In genomic region chr6:158051968-158052367, GRCh38 we compare ENCODE assay signal across 20 cellular contexts.
DNase-seq lines count a peak whose midpoint lies in the region; ATAC-seq, FAIRE-seq and TF ChIP-seq lines count a peak whose summit lies in the region.
"Had no signal": no experiment of that assay in that cellular context is flagged by ENCODE, and none has a peak within 500 bp of the region (broad histone marks: within the 10 kb centered on the region; RNA-seq: fewer than 3 reads in every experiment).

No MANE protein-coding gene starts in this region.

- TF ChIP-seq EP300 in HepG2 (IDR thresholded peaks at IDR 0.05; ENCODE audit: low read depth in 2 of 2, low read length in 2 of 2) = no peak
- no peak for TF ChIP-seq EP300 in HepG2 (CRISPR knock-in tag; IDR thresholded peaks at IDR 0.05; ENCODE audit: borderline replicate concordance)
- TF ChIP-seq EP300 in K562 (IDR thresholded peaks at IDR 0.05; ENCODE audit: low read length) = no peak

- H3K36me3 ChIP-seq in HepG2 (replicated peaks in 1 of 2; ENCODE audit: control insufficient read depth in 1 of 2, insufficient read depth in 2 of 2, low read length in 2 of 2) (peaks cover 48 to 82% of the 10 kb centered on the region in 2 experiments), right lobe of liver (peaks cover 0 to 3% (median 0%) of the 10 kb centered on the region in 4 donors), IMR-90 (ENCODE audit: control insufficient read depth, insufficient read depth, low read length) (peaks cover 37% of the 10 kb centered on the region), K562 (ENCODE audit: control insufficient read depth, insufficient read depth, low read length) (peaks cover 5% of the 10 kb centered on the region; the same call in 2 of the 3 replicates)

- H3K4me3 ChIP-seq in HepG2 (replicated peaks in 1 of 3; ENCODE audit: insufficient read depth in 1 of 3, low read depth in 2 of 3, low read length in 3 of 3) (no peak overlapping the region), right lobe of liver (no peak overlapping the region), IMR-90 (ENCODE audit: insufficient read depth, low read depth, low read length) (no peak overlapping the region), K562 (no peak overlapping the region)

- H3K23ac ChIP-seq in IMR-90 (ENCODE audit: low read depth, low read length) = no peak overlapping the region

- TF ChIP-seq CTCF in HepG2 (CRISPR knock-in tag; IDR thresholded peaks at IDR 0.05) = no peak
- no peak for TF ChIP-seq CTCF in right lobe of liver (IDR thresholded peaks at IDR 0.05)
- TF ChIP-seq CTCF in IMR-90 (conservative IDR thresholded peaks at IDR 0.05; ENCODE audit: low read depth, low read length) = no peak
- no peak for TF ChIP-seq CTCF in K562 (IDR thresholded peaks at IDR 0.05 in 2 of 3, conservative IDR thresholded peaks at IDR 0.05 in 1 of 3; ENCODE audit: insufficient read depth in 2 of 3, low read depth in 1 of 3, low read length in 3 of 3)

- H4K8ac ChIP-seq in IMR-90 (ENCODE audit: low read depth in 2 of 2, low read length in 2 of 2) = no peak overlapping the region

- H2AFZ ChIP-seq in HepG2 (ENCODE audit: low read length) = no peak overlapping the region
- H2AFZ ChIP-seq in IMR-90 (replicated peaks; ENCODE audit: low read length, poor library complexity) = no peak overlapping the region
- no peak overlapping the region for H2AFZ ChIP-seq in K562 (ENCODE audit: low read depth, low read length)

- dilution Hi-C loops in IMR-90 (cut with HindIII; ENCODE audit: low sequenced_read_pairs, unreplicated experiment) = no loop called here

- no peak overlapping the region for H3K4ac ChIP-seq in IMR-90 (ENCODE audit: low read depth, low read length)

- intact Hi-C loops in HepG2 (cut with micrococcal nuclease; ENCODE audit: unreplicated experiment) = no loop called here
- intact Hi-C loops in right lobe of liver (cut with DNase I) = no loop called here
- intact Hi-C loops in IMR-90 (cut with micrococcal nuclease) = no loop called here
- intact Hi-C loops in K562 (cut with micrococcal nuclease) = no loop called here

- no peak overlapping the region for H2BK20ac ChIP-seq in IMR-90 (ENCODE audit: low read depth, low read length)

- 93% methylated on average over 2 of the region's 2 CpGs for WGBS in HepG2 (ENCODE audit: low lambda C conversion rate)
- WGBS in right lobe of liver (ENCODE audit: insufficient coverage, low coverage, low lambda C conversion rate, missing lambda C conversion rate) = 75% methylated on average over 2 of the region's 2 CpGs
- no CpG with 5 or more reads among the region's 2 CpGs for WGBS in IMR-90 (ENCODE audit: extremely low coverage in 2 of 2, insufficient read length in 1 of 2), 2 experiments
- WGBS in K562 (ENCODE audit: insufficient coverage, low coverage, missing lambda C conversion rate) = 17% methylated on average over 2 of the region's 2 CpGs

- H3K4me2 ChIP-seq in HepG2 (ENCODE audit: low read depth, low read length) (no peak overlapping the region), IMR-90 (ENCODE audit: low read depth, low read length) (no peak overlapping the region), K562 (ENCODE audit: insufficient read depth, low read length) (no peak overlapping the region)

- peaks cover 34 to 72% of the 10 kb centered on the region in 2 experiments for H3K79me1 ChIP-seq in IMR-90 (ENCODE audit: low read depth in 1 of 2, low read length in 2 of 2)

- TF ChIP-seq RAD21 in HepG2 (CRISPR knock-in tag; IDR thresholded peaks at IDR 0.05) (no peak), IMR-90 (IDR thresholded peaks at IDR 0.05; ENCODE audit: low read length) (no peak), K562 (CRISPR knock-in tag; conservative IDR thresholded peaks at IDR 0.05 in 1 of 2, IDR thresholded peaks at IDR 0.05 in 1 of 2) (no peak)

- H3K9me1 ChIP-seq in IMR-90 (ENCODE audit: insufficient read depth, low read length) (peaks cover 51% of the 10 kb centered on the region), K562 (ENCODE audit: control insufficient read depth, insufficient read depth, low read length) (no peaks in the 10 kb centered on the region)

- H3K79me2 ChIP-seq in HepG2 (ENCODE audit: insufficient read depth, low read length) (no peaks in the 10 kb centered on the region), K562 (ENCODE audit: control insufficient read depth, insufficient read depth, low read length) (no peaks in the 10 kb centered on the region)

- no peak overlapping the region for H3K56ac ChIP-seq in IMR-90 (ENCODE audit: extremely low read depth, insufficient read depth, low read length)

- H3K4me1 ChIP-seq in HepG2 (ENCODE audit: insufficient read depth, low read length) (peaks cover 31% of the 10 kb centered on the region), right lobe of liver (no peaks in the 10 kb centered on the region), IMR-90 (ENCODE audit: control insufficient read depth, insufficient read depth, low read length) (peaks cover 15% of the 10 kb centered on the region), K562 (replicated peaks in 1 of 2; ENCODE audit: control insufficient read depth in 2 of 2, insufficient read depth in 2 of 2, low read length in 2 of 2) (peaks cover 10 to 17% of the 10 kb centered on the region in 2 experiments; a peak in 4 of 5 replicates)

- no peak overlapping the region for H3K14ac ChIP-seq in IMR-90 (replicated peaks; ENCODE audit: low read depth, low read length)

- TF ChIP-seq POLR2A in HepG2 (IDR thresholded peaks at IDR 0.05; ENCODE audit: insufficient read depth in 1 of 2, low read depth in 2 of 2, low read length in 2 of 2) (no peak), right lobe of liver (IDR thresholded peaks at IDR 0.05) (no peak), IMR-90 (IDR thresholded peaks at IDR 0.05; ENCODE audit: low read depth, low read length) (no peak), K562 (conservative IDR thresholded peaks at IDR 0.05) (no peak)

- H4K5ac ChIP-seq in IMR-90 (ENCODE audit: low read depth, low read length) = no peak overlapping the region

- no peak overlapping the region for H4K91ac ChIP-seq in IMR-90 (ENCODE audit: insufficient read depth, low read depth, low read length)

- no peak overlapping the region for H2BK15ac ChIP-seq in IMR-90 (ENCODE audit: low read depth, low read length)

- BruUV-seq in HepG2 (replicated peaks; lab: Mats Ljungman, UMichigan) (no TSS peak), IMR-90 (replicated peaks; lab: Mats Ljungman, UMichigan) (no TSS peak), K562 (replicated peaks; lab: Mats Ljungman, UMichigan) (no TSS peak)

- H4K20me1 ChIP-seq in HepG2 (ENCODE audit: insufficient read depth, low read length) (no peaks in the 10 kb centered on the region; the same call in 1 of the 2 replicates), IMR-90 (ENCODE audit: insufficient read depth, low read length) (no peaks in the 10 kb centered on the region), K562 (replicated peaks; ENCODE audit: control insufficient read depth, insufficient read depth, low read length) (peaks cover 31% of the 10 kb centered on the region)

- H2BK120ac ChIP-seq in IMR-90 (ENCODE audit: low read depth, low read length) = no peak overlapping the region

- CTCF ChIA-PET in HepG2 (lab: Yijun Ruan, JAX; ENCODE audit: low intra/inter-chr PET ratio, low total read pairs) = no interaction called here
- CTCF ChIA-PET in IMR-90 (lab: Yijun Ruan, JAX) = interaction anchor here (0.6 to 0.7 kb wide), 2 partner anchors 334 to 335 kb away, joined by 3 to 4 read pairs; no protein-coding TSS in a partner anchor
- CTCF ChIA-PET in K562 (lab: Yijun Ruan, JAX; ENCODE audit: low intra/inter-chr PET ratio) = no interaction called here

- H2AK9ac ChIP-seq in IMR-90 (replicated peaks; ENCODE audit: low read depth, low read length, poor library complexity) = no peak overlapping the region

- H3K27me3 ChIP-seq in HepG2 (ENCODE audit: control insufficient read depth in 1 of 2, insufficient read depth in 2 of 2, low read length in 2 of 2) (no peaks in the 10 kb centered on the region), right lobe of liver (no peaks in the 10 kb centered on the region), IMR-90 (ENCODE audit: control insufficient read depth, insufficient read depth, low read length) (no peaks in the 10 kb centered on the region), K562 (ENCODE audit: control insufficient read depth in 2 of 2, insufficient read depth in 2 of 2, low read length in 2 of 2) (no peaks in the 10 kb centered on the region)

- ATAC-seq in HepG2 (no peak), right lobe of liver (no peak), IMR-90 (ENCODE audit: low read depth) (no peak), K562 (no peak), HG02884 (IDR thresholded peaks at IDR 0.05; ENCODE audit: unreplicated experiment) (no peak), GM19023 (IDR thresholded peaks at IDR 0.05; ENCODE audit: unreplicated experiment) (no peak)

- H3K9ac ChIP-seq in HepG2 (ENCODE audit: insufficient read depth, low read depth, low read length) (no peak overlapping the region), IMR-90 (ENCODE audit: low read depth, low read length) (no peak overlapping the region), K562 (ENCODE audit: insufficient read depth in 1 of 2, low read depth in 2 of 2, low read length in 2 of 2) (no peak overlapping the region)

- in situ Hi-C loops in HepG2 (cut with HindIII; ENCODE audit: extremely low pct_ligation_motif_present, low pct_unique_long_range_greater_than_20kb) (no loop called here), IMR-90 (cut with MboI; ENCODE audit: low sequenced_read_pairs) (no loop called here), K562 (cut with MboI) (no loop called here)

- H2BK5ac ChIP-seq in IMR-90 (ENCODE audit: low read depth, low read length, poor library complexity, severe bottlenecking) = no peak overlapping the region

- H3K27ac ChIP-seq in HepG2 (ENCODE audit: extremely low read length, insufficient read depth, low read length) (no peak overlapping the region), right lobe of liver (no peak overlapping the region), IMR-90 (ENCODE audit: insufficient read depth, low read length) (no peak overlapping the region), K562 (ENCODE audit: extremely low read depth, low read depth, low read length) (no peak overlapping the region)

- DNase-seq in HepG2 (ENCODE audit: low spot score) (no peak), right lobe of liver (no peak), IMR-90 (no peak), K562 (ENCODE audit: extremely low read depth in 1 of 4, low spot score in 3 of 4) (no peak), middle frontal gyrus (ENCODE audit: extremely low spot score, low spot score) (no peak)
- DNase-seq: 8988T; C1 segment of cervical spinal cord; Calu3; CD4-positive, alpha-beta memory T cell; COR-L47; DMS53; DMS79 treated with DMSO at 0.1 percent for 48 hours; GF-D8; H7; HCEC 1CT had no signal

- H3K9me3 ChIP-seq in HepG2 (ENCODE audit: low read length) (no peaks in the 10 kb centered on the region), right lobe of liver (no peaks in the 10 kb centered on the region), IMR-90 (ENCODE audit: control insufficient read depth, insufficient read depth, low read length) (no peaks in the 10 kb centered on the region), K562 (replicated peaks; ENCODE audit: control insufficient read depth, insufficient read depth, low read depth, low read length) (no peaks in the 10 kb centered on the region)

- H3K18ac ChIP-seq in IMR-90 (ENCODE audit: low read depth, low read length) = no peak overlapping the region

- H2AK5ac ChIP-seq in IMR-90 (ENCODE audit: low read depth, low read length) = no peak overlapping the region

- FAIRE-seq in HepG2 (lab: Jason Lieb, UNC) = no peak
- no peak for FAIRE-seq in K562 (lab: Jason Lieb, UNC)
- FAIRE-seq: GM12891, GM18507, H1 had no signal

- POLR2A ChIA-PET in HepG2 (lab: Yijun Ruan, JAX) (no interaction called here), IMR-90 (lab: Charles Lee; ENCODE audit: unreplicated experiment) (no interaction called here), K562 (lab: Yijun Ruan, JAX) (interaction anchor here (0.6 to 1.6 kb wide), 3 partner anchors 9 to 1718 kb away, joined by 3 to 4 read pairs (median 3); no protein-coding TSS in a partner anchor)

Comparison
In these comparisons a context has a peak if more than half of its experiments do, and no peak if none do; other contexts are left out.
1. Of the 241 proteins assayed by ChIP-seq in both HepG2 and K562: peak only in HepG2: MAFK and ZNF121; only in K562: none; in both: MAFF; in neither: 238.